14 cellular contexts compared by ENCODE assay signal in the genomic region with DNA sequence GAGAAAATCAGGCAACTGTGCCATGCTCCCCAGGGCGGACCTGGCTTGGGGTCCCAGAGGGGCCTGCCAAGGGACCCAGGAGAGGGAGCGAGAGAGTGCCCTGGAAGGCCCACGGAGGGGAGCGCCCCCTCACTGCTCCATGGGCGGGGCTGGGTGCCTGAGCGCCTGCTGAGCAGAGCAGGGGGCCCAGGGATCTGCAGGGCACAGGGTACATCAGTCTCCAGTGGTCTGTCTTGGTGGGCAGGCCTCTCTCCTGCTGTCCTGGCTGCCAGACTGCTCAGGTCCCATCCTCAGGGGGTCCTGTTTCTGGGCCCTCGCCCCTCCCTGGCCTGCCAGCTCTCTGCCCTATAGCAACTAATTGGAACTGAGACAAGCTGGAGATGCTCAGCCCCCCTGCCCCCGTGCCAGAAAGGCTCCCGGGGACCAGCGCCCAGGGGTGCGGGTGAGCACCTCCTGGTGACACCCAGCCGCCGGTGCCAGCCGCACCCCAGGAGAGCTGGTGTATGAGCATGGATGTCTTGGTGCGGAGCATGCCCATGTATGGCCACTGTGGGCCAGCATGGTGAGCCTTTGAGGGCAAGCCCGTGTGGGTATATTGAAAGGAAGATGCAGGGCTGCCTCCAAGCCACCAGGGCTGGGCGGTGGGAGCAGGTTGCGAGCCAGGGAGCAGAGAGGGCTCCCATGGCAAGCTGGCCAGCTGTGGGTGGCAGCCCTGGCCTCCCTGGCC. TPM values are rescaled to one million over a fixed set of nuclear protein-coding genes. Genes with fewer than 3 reads are reported as not detected.
DNase-seq lines count a peak whose midpoint lies in the region; ATAC-seq, FAIRE-seq and TF ChIP-seq lines count a peak whose summit lies in the region.
"Had no signal": no experiment of that assay in that cellular context is flagged by ENCODE, and none has a peak within 500 bp of the region (broad histone marks: within the 10 kb centered on the region; RNA-seq: fewer than 3 reads in every experiment).

No MANE protein-coding gene starts in this region.

- H3K27me3 ChIP-seq in HUES6 (ENCODE audit: control insufficient read depth, insufficient read depth, low read length) (peaks cover 3% of the 10 kb centered on the region; the same call in 1 of the 2 replicates), endothelial cell of umbilical vein (ENCODE audit: control insufficient read depth in 2 of 2, insufficient read depth in 2 of 2, low read length in 2 of 2) (no peaks in the 10 kb centered on the region), osteoblast (ENCODE audit: insufficient read depth, low read length) (no peaks in the 10 kb centered on the region)

- peaks cover 15% of the 10 kb centered on the region for H3K79me2 ChIP-seq in endothelial cell of umbilical vein (ENCODE audit: control insufficient read depth, insufficient read depth, low read length)
- H3K79me2 ChIP-seq in osteoblast (ENCODE audit: insufficient read depth, low read length), result peaks cover 54% of the 10 kb centered on the region

- no TSS peak for BruUV-seq in endothelial cell of umbilical vein (replicated peaks; lab: Mats Ljungman, UMichigan)

- POLR2A ChIA-PET in endothelial cell of umbilical vein (lab: Charles Lee), result interaction anchor here (3.0 kb wide), 1 partner anchor 25 kb away, joined by 9 read pairs; a partner anchor contains a TSS
- POLR2A ChIA-PET in activated CD4-positive, alpha-beta memory T cell treated with anti-CD3 and anti-CD28 coated beads for 36 hours (lab: Charles Lee), result no interaction called here
- POLR2A ChIA-PET in HEK293T (lab: Yijun Ruan, JAX), result no interaction called here

- peaks cover 26% of the 10 kb centered on the region; the same call in 1 of the 2 replicates for H3K4me1 ChIP-seq in HUES6 (ENCODE audit: control insufficient read depth, insufficient read depth, low read length)
- H3K4me1 ChIP-seq in endothelial cell of umbilical vein (ENCODE audit: control insufficient read depth, extremely low read depth, insufficient read depth, low read length), result peaks cover 32% of the 10 kb centered on the region
- H3K4me1 ChIP-seq in osteoblast (ENCODE audit: insufficient read depth, low read length), result peaks cover 33% of the 10 kb centered on the region

- H3K36me3 ChIP-seq in HUES6 (ENCODE audit: control insufficient read depth, insufficient read depth, low read length), result no peaks in the 10 kb centered on the region
- H3K36me3 ChIP-seq in endothelial cell of umbilical vein (ENCODE audit: control insufficient read depth in 2 of 2, extremely low read depth in 1 of 2, insufficient read depth in 2 of 2, low read length in 2 of 2), result peaks cover 0 to 8% of the 10 kb centered on the region in 2 experiments
- H3K36me3 ChIP-seq in osteoblast (ENCODE audit: insufficient read depth, low read length), result no peaks in the 10 kb centered on the region

- peak overlapping the region; percentile 69 for H3K4me2 ChIP-seq in endothelial cell of umbilical vein (ENCODE audit: insufficient read depth, low read length)
- peak overlapping the region; percentile 80 for H3K4me2 ChIP-seq in osteoblast (ENCODE audit: insufficient read depth, low read length)

- H3K9me3 Mint-ChIP-seq in activated CD4-positive, alpha-beta memory T cell treated with anti-CD3 and anti-CD28 coated beads for 36 hours, result no peaks in the 10 kb centered on the region

- H3K4me1 Mint-ChIP-seq in activated CD4-positive, alpha-beta memory T cell treated with anti-CD3 and anti-CD28 coated beads for 36 hours (ENCODE audit: low read depth), result peaks cover 2% of the 10 kb centered on the region

- DNase-seq in AG09309 (ENCODE audit: low read depth), result no peak
- DNase-seq in endothelial cell of umbilical vein (ENCODE audit: low read depth, low spot score), result no peak
- no peak for DNase-seq in osteoblast (ENCODE audit: insufficient read length, low spot score, missing footprints)
- DNase-seq in stimulated activated CD4-positive, alpha-beta T cell treated with anti-CD3 and anti-CD28 coated beads, Interleukin-15, amount 100 ng/mL, for 24 hours, result no peak
- no peak for DNase-seq in activated CD4-positive, alpha-beta memory T cell treated with anti-CD3 and anti-CD28 coated beads for 36 hours
- DNase-seq in HEK293T (ENCODE audit: extremely low spot score), result no peak
- DNase-seq: NCI-H510A, PC-3, small intestine had no signal

- H3K36me3 Mint-ChIP-seq in activated CD4-positive, alpha-beta memory T cell treated with anti-CD3 and anti-CD28 coated beads for 36 hours, result no peaks in the 10 kb centered on the region
- H3K36me3 Mint-ChIP-seq: WTC11 had no signal

- no peaks in the 10 kb centered on the region for H3K9me1 ChIP-seq in endothelial cell of umbilical vein (replicated peaks; ENCODE audit: control insufficient read depth, extremely low read depth, insufficient read depth, low read length)

- H3K9me3 ChIP-seq in HUES6 (ENCODE audit: control insufficient read depth, insufficient read depth, low read depth, low read length) (peaks cover 16% of the 10 kb centered on the region; the same call in 1 of the 2 replicates), endothelial cell of umbilical vein (replicated peaks; ENCODE audit: control insufficient read depth, insufficient read depth, low read length) (no peaks in the 10 kb centered on the region), osteoblast (ENCODE audit: low read depth, low read length) (no peaks in the 10 kb centered on the region)

- peak; percentile 44 for FAIRE-seq in endothelial cell of umbilical vein (lab: Jason Lieb, UNC)
- FAIRE-seq: small intestine had no signal

- dilution Hi-C loops in endothelial cell of umbilical vein (cut with MboI; ENCODE audit: extremely low pct_ligation_motif_present, low sequenced_read_pairs), result no loop called here

- intact Hi-C loops in endothelial cell of umbilical vein (cut with micrococcal nuclease), result loop anchor here (1.0 kb wide), 1 partner anchor 25 kb away; no protein-coding TSS in a partner anchor
- intact Hi-C loops in activated CD4-positive, alpha-beta memory T cell treated with anti-CD3 and anti-CD28 coated beads for 36 hours (cut with micrococcal nuclease), result no loop called here

- H3K27me3 Mint-ChIP-seq in activated CD4-positive, alpha-beta memory T cell treated with anti-CD3 and anti-CD28 coated beads for 36 hours, result no peaks in the 10 kb centered on the region

- H3K27ac ChIP-seq in HUES6 (ENCODE audit: low read depth, low read length) (no peak overlapping the region), endothelial cell of umbilical vein (ENCODE audit: insufficient read depth, low read depth, low read length) (peak overlapping the region; percentile 37), osteoblast (ENCODE audit: low read depth, low read length) (no peak overlapping the region)
- H3K27ac ChIP-seq: C4-2B had no signal

- H4K20me1 ChIP-seq in endothelial cell of umbilical vein (replicated peaks; ENCODE audit: control insufficient read depth, extremely low read depth, insufficient read depth, low read length), result no peaks in the 10 kb centered on the region
- H4K20me1 ChIP-seq in osteoblast (ENCODE audit: insufficient read depth, low read length), result peaks cover 38% of the 10 kb centered on the region

- H3K27ac Mint-ChIP-seq in activated CD4-positive, alpha-beta memory T cell treated with anti-CD3 and anti-CD28 coated beads for 36 hours, result no peak overlapping the region
- H3K27ac Mint-ChIP-seq: WTC11 had no signal

- no peak for TF ChIP-seq POLR2A in endothelial cell of umbilical vein (IDR thresholded peaks at IDR 0.05; ENCODE audit: low read depth, low read length)

- H3K9ac ChIP-seq in HUES6 (ENCODE audit: low read length) (no peak overlapping the region), endothelial cell of umbilical vein (replicated peaks; ENCODE audit: extremely low read depth, insufficient read depth, low read length) (peak overlapping the region; percentile 30)

- peak overlapping the region; percentile 67 for H3K4me3 ChIP-seq in AG09309 (ENCODE audit: control insufficient read depth, low read depth, low read length)
- H3K4me3 ChIP-seq in HUES6 (ENCODE audit: low read depth, low read length), result peak overlapping the region; percentile 58; the same call in 1 of the 2 replicates
- peak overlapping the region; percentile 10 to 78 (median 65) for H3K4me3 ChIP-seq in endothelial cell of umbilical vein (replicated peaks in 1 of 3; ENCODE audit: insufficient read depth in 1 of 3, low read depth in 1 of 3, low read length in 3 of 3)
- H3K4me3 ChIP-seq in osteoblast (ENCODE audit: insufficient read depth, low read length), result peak overlapping the region; percentile 82

- CTCF ChIA-PET in endothelial cell of umbilical vein (lab: Charles Lee) (interaction anchor here (1.0 to 9.4 kb wide), 6 partner anchors 11 to 463 kb away, joined by 3 to 189 read pairs (median 6); a partner anchor contains a TSS), HEK293T (lab: Yijun Ruan, JAX) (interaction anchor here (0.7 kb wide), 1 partner anchor 11 kb away, joined by 3 read pairs; no protein-coding TSS in a partner anchor)
- CTCF ChIA-PET in activated CD4-positive, alpha-beta memory T cell treated with anti-CD3 and anti-CD28 coated beads for 36 hours (lab: Charles Lee), result no interaction called here

- H3K4me3 Mint-ChIP-seq in activated CD4-positive, alpha-beta memory T cell treated with anti-CD3 and anti-CD28 coated beads for 36 hours, result no peak overlapping the region

- TF ChIP-seq CTCF in AG09309 (IDR thresholded peaks at IDR 0.05; ENCODE audit: control insufficient read depth, insufficient read depth, low read depth, low read length, missing control alignments) (peak; percentile 13), endothelial cell of umbilical vein (IDR thresholded peaks at IDR 0.05; ENCODE audit: extremely low read depth in 1 of 2, insufficient read depth in 1 of 2, low read depth in 1 of 2, low read length in 2 of 2) (peak in 1 of 2 donors; percentile 8), osteoblast (IDR thresholded peaks at IDR 0.05; ENCODE audit: extremely low read depth, low read depth, low read length) (no peak)

- H2AFZ ChIP-seq in endothelial cell of umbilical vein (ENCODE audit: low read depth, low read length), result no peak overlapping the region
- no peak overlapping the region for H2AFZ ChIP-seq in osteoblast (ENCODE audit: low read length)

- ATAC-seq in GM21515 (IDR thresholded peaks at IDR 0.05; ENCODE audit: unreplicated experiment), result no peak

RNA-seq across cellular contexts. Expression of a gene that starts 1.3 kb away (rescaled TPM):
- 453 and 479 TPM in 2 replicates for total RNA-seq in endothelial cell of umbilical vein
- 879 and 880 TPM in 2 replicates for polyA plus RNA-seq in endothelial cell of umbilical vein
- 626 and 746 TPM in 2 replicates for polyA plus RNA-seq in endothelial cell of umbilical vein (2011; cell fraction: cytosol; rRNA removed)
- 244 and 299 TPM in 2 replicates for polyA plus RNA-seq in endothelial cell of umbilical vein (2011; cell fraction: nucleus; rRNA removed)
- polyA plus RNA-seq in endothelial cell of umbilical vein (2012), result 316 and 701 TPM in 2 replicates
- polyA minus RNA-seq in endothelial cell of umbilical vein, result 471 and 514 TPM in 2 replicates
- not detected for polyA minus RNA-seq in endothelial cell of umbilical vein (2011; cell fraction: cytosol; rRNA and poly(A)+ RNA removed)
- polyA minus RNA-seq in endothelial cell of umbilical vein (2011; cell fraction: nucleus; rRNA and poly(A)+ RNA removed), result 104 and 164 TPM in 2 replicates
- 139 and 210 TPM in 2 replicates for total RNA-seq in osteoblast
- not detected for total RNA-seq in activated CD4-positive, alpha-beta memory T cell treated with anti-CD3 and anti-CD28 coated beads for 36 hours
- total RNA-seq: PC-3 had no signal

RNA-seq across cellular contexts. Expression of a gene that starts 21.4 kb away (rescaled TPM):
- 0.07 and 0.16 TPM in 2 replicates for total RNA-seq in endothelial cell of umbilical vein
- 0.01 and 0.02 TPM in 2 replicates for polyA plus RNA-seq in endothelial cell of umbilical vein
- polyA plus RNA-seq in endothelial cell of umbilical vein (2011; cell fraction: cytosol; rRNA removed), result 0.01 TPM in 1 of 2 replicates, not detected in the other
- polyA plus RNA-seq in endothelial cell of umbilical vein (2011; cell fraction: nucleus; rRNA removed), result 0.33 and 0.48 TPM in 2 replicates
- polyA plus RNA-seq in endothelial cell of umbilical vein (2012), result not detected in 2 replicates
- not detected in 2 replicates for polyA minus RNA-seq in endothelial cell of umbilical vein
- polyA minus RNA-seq in endothelial cell of umbilical vein (2011; cell fraction: cytosol; rRNA and poly(A)+ RNA removed), result not detected
- polyA minus RNA-seq in endothelial cell of umbilical vein (2011; cell fraction: nucleus; rRNA and poly(A)+ RNA removed), result 0.24 TPM in 1 of 2 replicates, not detected in the other
- under 0.01 TPM in 1 of 2 replicates, not detected in the other for total RNA-seq in osteoblast
- total RNA-seq in activated CD4-positive, alpha-beta memory T cell treated with anti-CD3 and anti-CD28 coated beads for 36 hours, result not detected
- total RNA-seq: PC-3 had no signal
- polyA plus RNA-seq: lung had no signal

RNA-seq across cellular contexts. Expression of a gene that starts 25.7 kb away (rescaled TPM):
- 30.6 and 46.4 TPM in 2 replicates for total RNA-seq in endothelial cell of umbilical vein
- 31.0 and 33.4 TPM in 2 replicates for polyA plus RNA-seq in endothelial cell of umbilical vein
- polyA plus RNA-seq in endothelial cell of umbilical vein (2011; cell fraction: cytosol; rRNA removed), result 28.1 and 34.5 TPM in 2 replicates
- 76.6 and 103 TPM in 2 replicates for polyA plus RNA-seq in endothelial cell of umbilical vein (2011; cell fraction: nucleus; rRNA removed)
- 23.4 and 27.4 TPM in 2 replicates for polyA plus RNA-seq in endothelial cell of umbilical vein (2012)
- 16.4 and 29.5 TPM in 2 replicates for polyA minus RNA-seq in endothelial cell of umbilical vein
- 34.5 TPM for polyA minus RNA-seq in endothelial cell of umbilical vein (2011; cell fraction: cytosol; rRNA and poly(A)+ RNA removed)
- polyA minus RNA-seq in endothelial cell of umbilical vein (2011; cell fraction: nucleus; rRNA and poly(A)+ RNA removed), result 10.4 and 11.6 TPM in 2 replicates
- total RNA-seq in osteoblast, result 8.3 and 14.1 TPM in 2 replicates
- total RNA-seq in activated CD4-positive, alpha-beta memory T cell treated with anti-CD3 and anti-CD28 coated beads for 36 hours, result 10 to 100 TPM; 59.1 to 62.3 TPM

RNA-seq across cellular contexts. Expression of a gene that starts 50.2 kb away (rescaled TPM):
- total RNA-seq in endothelial cell of umbilical vein (0.82 and 1.9 TPM in 2 replicates), osteoblast (3.3 and 3.5 TPM in 2 replicates)
- polyA plus RNA-seq in endothelial cell of umbilical vein, result 0.99 and 1.9 TPM in 2 replicates
- 0.09 and 0.23 TPM in 2 replicates for polyA plus RNA-seq in endothelial cell of umbilical vein (2011; cell fraction: cytosol; rRNA removed)
- polyA plus RNA-seq in endothelial cell of umbilical vein (2011; cell fraction: nucleus; rRNA removed), result 3.0 TPM in 2 replicates
- 0.25 TPM in 1 of 2 replicates, not detected in the other for polyA plus RNA-seq in endothelial cell of umbilical vein (2012)
- 0.32 and 0.36 TPM in 2 replicates for polyA minus RNA-seq in endothelial cell of umbilical vein
- polyA minus RNA-seq in endothelial cell of umbilical vein (2011; cell fraction: cytosol; rRNA and poly(A)+ RNA removed), result not detected
- polyA minus RNA-seq in endothelial cell of umbilical vein (2011; cell fraction: nucleus; rRNA and poly(A)+ RNA removed), result 0.63 and 0.96 TPM in 2 replicates
- total RNA-seq in activated CD4-positive, alpha-beta memory T cell treated with anti-CD3 and anti-CD28 coated beads for 36 hours, result 1 to 10 TPM in 1 of 2 experiments, under 1 TPM in 1; 0.74 to 1.1 TPM

Comparison
In these comparisons a context has a peak if more than half of its experiments do, and no peak if none do; other contexts are left out.
1. RNA of a gene that starts 1.3 kb away (total RNA-seq): 453 to 479 TPM in endothelial cell of umbilical vein and 139 to 210 TPM in osteoblast; not detected in activated CD4-positive, alpha-beta memory T cell treated with anti-CD3 and anti-CD28 coated beads for 36 hours; every median in the first group is over 100 times any median in the second.
2. Peak in every context shown above with its lines, with median percentiles within 50 percentile points of each other: H3K4me3 ChIP-seq.